In genomic region chr11:78567209-78567608, GRCh38 we compare ENCODE assay signal across 17 cellular contexts. TPM values are rescaled to one million over a fixed set of nuclear protein-coding genes. Genes with fewer than 3 reads are reported as not detected.
DNase-seq lines count a peak whose midpoint lies in the region; ATAC-seq and TF ChIP-seq lines count a peak whose summit lies in the region.
"Had no signal": no experiment of that assay in that cellular context is flagged by ENCODE, and none has a peak within 500 bp of the region (broad histone marks: within the 10 kb centered on the region; RNA-seq: fewer than 3 reads in every experiment).

No MANE protein-coding gene starts in this region.

- no peak overlapping the region for H2AFZ ChIP-seq in mammary epithelial cell (ENCODE audit: low read depth, low read length)

- H3K79me2 ChIP-seq in mammary epithelial cell (ENCODE audit: insufficient read depth, low read length) = peaks cover 18% of the 10 kb centered on the region

- peaks cover 7 to 12% (median 11%) of the 10 kb centered on the region in 3 donors for H3K4me1 Mint-ChIP-seq in IgD-negative memory B cell

- no peaks in the 10 kb centered on the region for H4K20me1 ChIP-seq in mammary epithelial cell (ENCODE audit: insufficient read depth, low read length)

- H3K27ac Mint-ChIP-seq in IgD-negative memory B cell = peak overlapping the region in 2 of 3 donors; percentile 38 to 59
- H3K27ac Mint-ChIP-seq: activated CD8-positive, alpha-beta memory T cell treated with anti-CD3 and anti-CD28 coated beads, Interleukin-2, amount 10 ng/mL, durations not matched to agents 7 days and 5 days; activated naive CD4-positive, alpha-beta T cell treated with anti-CD3 and anti-CD28 coated beads, Interleukin-2, amount 50 U/mL, for 24 hours; dendritic cell treated with granulocyte-macrophage colony-stimulating factor and Interleukin-4, amounts not matched to agents 40 ng/mL and 50 ng/mL, for 4 days had no signal

- BruUV-seq in mammary epithelial cell (replicated peaks; lab: Mats Ljungman, UMichigan) = no TSS peak

- DNase-seq in AG09319 (ENCODE audit: extremely low read depth, low read depth) (peak; percentile 40), mammary epithelial cell (peak; percentile 45), lung microvascular endothelial cell (ENCODE audit: low read depth in 2 of 2) (peak; percentile 55 to 57), H4 (ENCODE audit: low spot score) (no peak), left cardiac atrium (no peak)
- DNase-seq in activated CD4-positive, CD25-positive, alpha-beta regulatory T cell treated with anti-CD3 and anti-CD28 coated beads, Interleukin-2, amount 50 U/mL, for 72 hours = no peak
- DNase-seq: activated CD8-positive, alpha-beta memory T cell treated with anti-CD3 and anti-CD28 coated beads, Interleukin-2, amount 10 ng/mL, durations not matched to agents 7 days and 5 days; DMS79; NCI-H1436; NCI-H524 treated with DMSO at 0.1 percent for 48 hours; upper lobe of left lung had no signal

- TF ChIP-seq CTCF in AG09319 (IDR thresholded peaks at IDR 0.05; ENCODE audit: low read depth, low read length) (no peak), mammary epithelial cell (conservative IDR thresholded peaks at IDR 0.05 in 1 of 2, IDR thresholded peaks at IDR 0.05 in 1 of 2; ENCODE audit: extremely low read depth in 1 of 2, insufficient read depth in 1 of 2, low read depth in 1 of 2, low read length in 2 of 2) (no peak)

- ATAC-seq in HG02852 (IDR thresholded peaks at IDR 0.05; ENCODE audit: unreplicated experiment) = no peak
- ATAC-seq in left cardiac atrium = no peak
- ATAC-seq: activated CD8-positive, alpha-beta memory T cell treated with anti-CD3 and anti-CD28 coated beads, Interleukin-2, amount 10 ng/mL, durations not matched to agents 7 days and 5 days; HepG2; Right ventricle myocardium inferior had no signal

- WGBS in mammary epithelial cell (ENCODE audit: low coverage, missing lambda C conversion rate) = 28% methylated on average over 8 of the region's 8 CpGs

- H3K9me3 ChIP-seq in mammary epithelial cell (replicated peaks; ENCODE audit: insufficient read depth, low read length) = no peaks in the 10 kb centered on the region
- H3K9me3 ChIP-seq: upper lobe of left lung had no signal

- H3K27ac ChIP-seq in mammary epithelial cell (ENCODE audit: insufficient read depth, low read depth, low read length) = no peak overlapping the region
- H3K27ac ChIP-seq: upper lobe of left lung had no signal

- H3K27me3 Mint-ChIP-seq in IgD-negative memory B cell = no peaks in the 10 kb centered on the region
- H3K27me3 Mint-ChIP-seq: activated CD8-positive, alpha-beta memory T cell treated with anti-CD3 and anti-CD28 coated beads, Interleukin-2, amount 10 ng/mL, durations not matched to agents 7 days and 5 days; activated naive CD4-positive, alpha-beta T cell treated with anti-CD3 and anti-CD28 coated beads, Interleukin-2, amount 50 U/mL, for 24 hours; dendritic cell treated with granulocyte-macrophage colony-stimulating factor and Interleukin-4, amounts not matched to agents 40 ng/mL and 50 ng/mL, for 4 days had no signal

- no peaks in the 10 kb centered on the region for H3K27me3 ChIP-seq in mammary epithelial cell (ENCODE audit: insufficient read depth, low read length)
- H3K27me3 ChIP-seq: upper lobe of left lung had no signal

- H3K4me3 Mint-ChIP-seq in IgD-negative memory B cell = peak overlapping the region in 1 of 4 donors; percentile 59
- H3K4me3 Mint-ChIP-seq: activated CD8-positive, alpha-beta memory T cell treated with anti-CD3 and anti-CD28 coated beads, Interleukin-2, amount 10 ng/mL, durations not matched to agents 7 days and 5 days; activated naive CD4-positive, alpha-beta T cell treated with anti-CD3 and anti-CD28 coated beads, Interleukin-2, amount 50 U/mL, for 24 hours; dendritic cell treated with granulocyte-macrophage colony-stimulating factor and Interleukin-4, amounts not matched to agents 40 ng/mL and 50 ng/mL, for 4 days had no signal

- no peak overlapping the region for H3K9ac ChIP-seq in mammary epithelial cell (ENCODE audit: insufficient read depth, low read length)

- no peak overlapping the region for H3K4me3 ChIP-seq in mammary epithelial cell (replicated peaks in 1 of 3; ENCODE audit: insufficient read depth in 1 of 3, low read depth in 2 of 3, low read length in 3 of 3)
- H3K4me3 ChIP-seq: upper lobe of left lung had no signal

- H3K9me3 Mint-ChIP-seq in IgD-negative memory B cell = no peaks in the 10 kb centered on the region
- H3K9me3 Mint-ChIP-seq: activated naive CD4-positive, alpha-beta T cell treated with anti-CD3 and anti-CD28 coated beads, Interleukin-2, amount 50 U/mL, for 24 hours; dendritic cell treated with granulocyte-macrophage colony-stimulating factor and Interleukin-4, amounts not matched to agents 40 ng/mL and 50 ng/mL, for 4 days had no signal

- H3K36me3 ChIP-seq in mammary epithelial cell (ENCODE audit: insufficient read depth, low read length) = peaks cover 23% of the 10 kb centered on the region

- peak overlapping the region; percentile 28 for H3K4me2 ChIP-seq in mammary epithelial cell (ENCODE audit: insufficient read depth, low read depth, low read length)

- CTCF ChIA-PET in mammary epithelial cell (lab: Charles Lee; ENCODE audit: low non-redundant PET) = no interaction called here

- in situ Hi-C loops in mammary epithelial cell (cut with MboI; ENCODE audit: low sequenced_read_pairs in 2 of 2) = loop anchor here (10.0 kb wide), 3 partner anchors 152 to 342 kb away; partner anchors contain the start of gene GAB2 (in 2 of the 2)

- H3K4me1 ChIP-seq in mammary epithelial cell (ENCODE audit: insufficient read depth, low read length) = peaks cover 28% of the 10 kb centered on the region

- dilution Hi-C loops in mammary epithelial cell (cut with HindIII; ENCODE audit: low sequenced_read_pairs) = no loop called here

- H3K36me3 Mint-ChIP-seq in IgD-negative memory B cell = peaks cover 9% of the 10 kb centered on the region

- intact Hi-C loops in mammary epithelial cell (cut with micrococcal nuclease) = no loop called here
- intact Hi-C loops in left cardiac atrium (cut with DNase I) = no loop called here

RNA-seq across cellular contexts. Expression of gene NARS2, which starts 7.5 kb away (rescaled TPM):
- polyA plus RNA-seq in IgD-negative memory B cell (13.5 TPM), mammary epithelial cell (12.1 TPM)
- total RNA-seq in mammary epithelial cell (10 to 100 TPM; 21.8 to 22.3 TPM), lung microvascular endothelial cell (8.5 and 11.1 TPM in 2 replicates), left cardiac atrium (10 to 100 TPM; 11.2 to 11.8 TPM)
- polyA minus RNA-seq in mammary epithelial cell = 11.3 TPM
- total RNA-seq in H4 (2014; rRNA removed; shearing (Covaris generic)) = 24.9 and 29.1 TPM in 2 replicates

Comparison
In these comparisons a context has a peak if more than half of its experiments do, and no peak if none do; other contexts are left out.
1. DNase-seq: peak in AG09319 (single experiment), mammary epithelial cell (single experiment) and lung microvascular endothelial cell (2 of 2); none in H4 (single experiment), activated CD4-positive, CD25-positive, alpha-beta regulatory T cell treated with anti-CD3 and anti-CD28 coated beads, Interleukin-2, amount 50 U/mL, for 72 hours (single experiment) and left cardiac atrium (single experiment).